In the genomic region with DNA sequence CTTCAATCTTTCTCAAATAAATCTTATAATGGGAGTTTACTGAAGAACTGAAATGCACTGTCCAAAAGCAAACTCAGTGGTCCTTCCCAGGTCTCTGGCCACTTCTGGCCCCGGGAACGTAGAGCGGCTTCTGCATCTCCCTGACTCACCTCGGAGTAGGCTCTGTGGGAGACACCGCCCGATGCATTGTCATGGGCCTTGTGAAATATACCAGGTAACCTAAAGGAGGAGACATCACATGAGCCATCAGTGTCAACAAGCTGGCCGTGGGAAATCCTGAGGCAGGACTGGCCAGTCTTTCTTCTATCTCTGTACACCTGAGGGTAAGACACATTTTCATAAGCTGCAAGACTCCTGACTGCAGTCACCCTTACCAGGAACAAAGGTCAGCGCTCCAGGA, we compare ENCODE assay signal across 7 cellular contexts.
DNase-seq lines count a peak whose midpoint lies in the region; ATAC-seq, FAIRE-seq and TF ChIP-seq lines count a peak whose summit lies in the region.
"Not testable (repeated sequence)": the region's sequence is repeated elsewhere in the genome, so short reads cannot be mapped to it uniquely, and the experiment has no call there.

No MANE protein-coding gene starts in this region.

- peaks cover 87% of the 10 kb centered on the region for H3K36me3 Mint-ChIP-seq in Caco-2 (ENCODE audit: insufficient read depth, unreplicated experiment)
- peaks cover 97% of the 10 kb centered on the region for H3K36me3 Mint-ChIP-seq in stimulated activated effector memory CD8-positive, alpha-beta T cell treated with anti-CD3 and anti-CD28 coated beads, Interleukin-12 subunit alpha, Interleukin-12 subunit beta, amount 100 ng/mL, for 72 hours

- 97% methylated on average over 7 of the region's 8 CpGs for WGBS in GM12878 (ENCODE audit: insufficient coverage, insufficient replicate concordance, low lambda C conversion rate, missing lambda C conversion rate)
- WGBS in HepG2 (ENCODE audit: low lambda C conversion rate) = 90% methylated on average over 7 of the region's 8 CpGs

- CTCF ChIA-PET in Caco-2 (lab: Charles Lee); HepG2 (lab: Yijun Ruan, JAX; ENCODE audit: low intra/inter-chr PET ratio, low total read pairs): not testable (repeated sequence)
- CTCF ChIA-PET in GM12878 (lab: Yijun Ruan, JAX) = interaction anchor here (1.1 kb wide), 1 partner anchor 47 kb away, joined by 4 read pairs; no protein-coding TSS in a partner anchor

- TF ChIP-seq RAD21 in GM12878 (IDR thresholded peaks at IDR 0.05; ENCODE audit: insufficient read depth, low read depth, low read length); HepG2 (CRISPR knock-in tag; IDR thresholded peaks at IDR 0.05): not testable (repeated sequence)

- TF ChIP-seq POLR2A in GM12878 (IDR thresholded peaks at IDR 0.05; ENCODE audit: low read depth, low read length); HepG2 (IDR thresholded peaks at IDR 0.05; ENCODE audit: insufficient read depth in 1 of 2, low read depth in 2 of 2, low read length in 2 of 2): not testable (repeated sequence)

- not testable (repeated sequence) for H3K4me3 Mint-ChIP-seq in Caco-2 (ENCODE audit: unreplicated experiment); stimulated activated effector memory CD8-positive, alpha-beta T cell treated with anti-CD3 and anti-CD28 coated beads, Interleukin-12 subunit alpha, Interleukin-12 subunit beta, amount 100 ng/mL, for 72 hours

- peaks cover 25% of the 10 kb centered on the region for H3K9me3 ChIP-seq in Caco-2
- H3K9me3 ChIP-seq in RWPE2 (ENCODE audit: severe bottlenecking); GM12878 (replicated peaks; ENCODE audit: control insufficient read depth, insufficient read depth, low read length); HepG2 (ENCODE audit: low read length): not testable (repeated sequence)

- ATAC-seq in RWPE2 (ENCODE audit: low read depth) (0 out of 3 replicates have a peak, but pooled peaks have one; percentile 31), HepG2 (peak; percentile 59)
- ATAC-seq in GM12878 = not testable (repeated sequence)
- peak; percentile 61 for ATAC-seq in stimulated activated effector memory CD8-positive, alpha-beta T cell treated with anti-CD3 and anti-CD28 coated beads, Interleukin-12 subunit alpha, Interleukin-12 subunit beta, amount 100 ng/mL, for 72 hours

- H3K79me2 ChIP-seq in GM12878 (ENCODE audit: control insufficient read depth, insufficient read depth, low read length); HepG2 (ENCODE audit: insufficient read depth, low read length): not testable (repeated sequence)

- BruUV-seq in Caco-2 (replicated peaks; lab: Mats Ljungman, UMichigan); GM12878 (replicated peaks; lab: Mats Ljungman, UMichigan); HepG2 (replicated peaks; lab: Mats Ljungman, UMichigan): not testable (repeated sequence)

- H3K4me1 ChIP-seq in Caco-2; RWPE2 (ENCODE audit: insufficient read depth, poor library complexity, severe bottlenecking); GM12878 (ENCODE audit: control insufficient read depth, insufficient read depth, low read length); HepG2 (ENCODE audit: insufficient read depth, low read length): not testable (repeated sequence)

- RAD21 ChIA-PET in GM12878 (lab: Charles Lee; ENCODE audit: unreplicated experiment) = not testable (repeated sequence)

- SMC1A ChIA-PET in GM12878 (lab: Charles Lee; ENCODE audit: uncharacterized antibody, unreplicated experiment) = interaction anchor here (0.6 kb wide), 1 partner anchor 68 kb away, joined by 3 read pairs; no protein-coding TSS in a partner anchor

- not testable (repeated sequence) for H2AFZ ChIP-seq in GM12878 (ENCODE audit: control insufficient read depth, low read depth, low read length); HepG2 (ENCODE audit: low read length)

- H3K27me3 ChIP-seq in Caco-2 (replicated peaks; ENCODE audit: control insufficient read depth, insufficient read depth, low read length); RWPE2 (ENCODE audit: insufficient read depth, poor library complexity, severe bottlenecking); GM12878 (replicated peaks in 1 of 2; ENCODE audit: control insufficient read depth in 2 of 2, insufficient read depth in 2 of 2, low read length in 1 of 2); bronchial epithelial cell (ENCODE audit: control insufficient read depth, insufficient read depth, low read length); HepG2 (ENCODE audit: control insufficient read depth in 1 of 2, insufficient read depth in 2 of 2, low read length in 2 of 2): not testable (repeated sequence)

- H3K4me2 ChIP-seq in GM12878 (ENCODE audit: control insufficient read depth, insufficient read depth); HepG2 (ENCODE audit: low read depth, low read length): not testable (repeated sequence)

- TF ChIP-seq CTCF in Caco-2 (IDR thresholded peaks at IDR 0.05; ENCODE audit: insufficient read depth in 1 of 2, low read depth in 1 of 2, low read length in 1 of 2, severe bottlenecking in 1 of 2, unreplicated experiment in 1 of 2); RWPE2 (IDR thresholded peaks at IDR 0.05; ENCODE audit: poor library complexity, severe bottlenecking); GM12878 (IDR thresholded peaks at IDR 0.05 in 2 of 3, conservative IDR thresholded peaks at IDR 0.05 in 1 of 3; ENCODE audit: control insufficient read depth in 2 of 3, extremely low read depth in 1 of 3, insufficient read depth in 1 of 3, low read depth in 3 of 3, low read length in 3 of 3); bronchial epithelial cell (IDR thresholded peaks at IDR 0.05; ENCODE audit: insufficient read depth, low read length, severe bottlenecking); HepG2 (CRISPR knock-in tag; IDR thresholded peaks at IDR 0.05): not testable (repeated sequence)

- DNase-seq in Caco-2 = peak; percentile 18 to 43
- not testable (repeated sequence) for DNase-seq in RWPE2 (ENCODE audit: low spot score); GM12878 (ENCODE audit: low read depth, low spot score); HepG2 (ENCODE audit: low spot score); stimulated activated effector memory CD8-positive, alpha-beta T cell treated with anti-CD3 and anti-CD28 coated beads, Interleukin-12 subunit alpha, Interleukin-12 subunit beta, amount 100 ng/mL, for 72 hours (ENCODE audit: low spot score in 2 of 2)
- DNase-seq in bronchial epithelial cell (ENCODE audit: low read depth) = peak; percentile 35
- peak; percentile 41 for DNase-seq in epithelial cell of prostate (ENCODE audit: low read depth, low spot score)

- not testable (repeated sequence) for TF ChIP-seq EP300 in GM12878 (IDR thresholded peaks at IDR 0.05; ENCODE audit: borderline replicate concordance in 1 of 2, control insufficient read depth in 1 of 2, low read depth in 2 of 2, low read length in 2 of 2); HepG2 (IDR thresholded peaks at IDR 0.05; ENCODE audit: low read depth in 2 of 2, low read length in 2 of 2); HepG2 (CRISPR knock-in tag; IDR thresholded peaks at IDR 0.05; ENCODE audit: borderline replicate concordance)

- POLR2A ChIA-PET in Caco-2 (lab: Charles Lee); GM12878 (lab: Charles Lee); HepG2 (lab: Yijun Ruan, JAX): not testable (repeated sequence)

- peaks cover 19% of the 10 kb centered on the region for H3K36me3 ChIP-seq in Caco-2 (ENCODE audit: control insufficient read depth, insufficient read depth, low read length)
- peaks cover 67% of the 10 kb centered on the region for H3K36me3 ChIP-seq in RWPE2 (ENCODE audit: low read depth)
- H3K36me3 ChIP-seq in GM12878 (ENCODE audit: control insufficient read depth in 2 of 2, insufficient read depth in 2 of 2, low read length in 1 of 2) = peaks cover 3 to 16% of the 10 kb centered on the region in 2 experiments
- H3K36me3 ChIP-seq in bronchial epithelial cell (ENCODE audit: control insufficient read depth, insufficient read depth, low read length) = not testable (repeated sequence)
- H3K36me3 ChIP-seq in HepG2 (replicated peaks in 1 of 2; ENCODE audit: control insufficient read depth in 1 of 2, insufficient read depth in 2 of 2, low read length in 2 of 2) = peaks cover 34 to 65% of the 10 kb centered on the region in 2 experiments

- FAIRE-seq in GM12878 (lab: Jason Lieb, UNC) (peak; percentile 74), bronchial epithelial cell (lab: Jason Lieb, UNC) (peak; percentile 95)
- not testable (repeated sequence) for FAIRE-seq in HepG2 (lab: Jason Lieb, UNC)

- not testable (repeated sequence) for H3K9ac ChIP-seq in GM12878 (ENCODE audit: control insufficient read depth, insufficient read depth, low read length); HepG2 (ENCODE audit: insufficient read depth, low read depth, low read length)

- not testable (repeated sequence) for H3K4me1 Mint-ChIP-seq in Caco-2 (ENCODE audit: low read depth, unreplicated experiment); stimulated activated effector memory CD8-positive, alpha-beta T cell treated with anti-CD3 and anti-CD28 coated beads, Interleukin-12 subunit alpha, Interleukin-12 subunit beta, amount 100 ng/mL, for 72 hours

- peaks cover 28% of the 10 kb centered on the region for H3K9me3 Mint-ChIP-seq in Caco-2 (ENCODE audit: unreplicated experiment)
- H3K9me3 Mint-ChIP-seq in stimulated activated effector memory CD8-positive, alpha-beta T cell treated with anti-CD3 and anti-CD28 coated beads, Interleukin-12 subunit alpha, Interleukin-12 subunit beta, amount 100 ng/mL, for 72 hours = not testable (repeated sequence)

- not testable (repeated sequence) for H3K27me3 Mint-ChIP-seq in Caco-2 (ENCODE audit: insufficient read depth, unreplicated experiment)

- intact Hi-C loops in Caco-2 (cut with micrococcal nuclease; ENCODE audit: unreplicated experiment); GM12878 (cut with micrococcal nuclease; ENCODE audit: unreplicated experiment); HepG2 (cut with micrococcal nuclease; ENCODE audit: unreplicated experiment): not testable (repeated sequence)

- in situ Hi-C loops in GM12878 (cut with MboI) = loop anchor here (5.0 kb wide), 1 partner anchor 49 kb away; no protein-coding TSS in a partner anchor
- in situ Hi-C loops in HepG2 (cut with HindIII; ENCODE audit: extremely low pct_ligation_motif_present, low pct_unique_long_range_greater_than_20kb) = not testable (repeated sequence)

- H3K27ac Mint-ChIP-seq in Caco-2 (ENCODE audit: unreplicated experiment); stimulated activated effector memory CD8-positive, alpha-beta T cell treated with anti-CD3 and anti-CD28 coated beads, Interleukin-12 subunit alpha, Interleukin-12 subunit beta, amount 100 ng/mL, for 72 hours: not testable (repeated sequence)

- H3K4me3 ChIP-seq in Caco-2 (ENCODE audit: low read depth, low read length); RWPE2 (ENCODE audit: severe bottlenecking); GM12878; bronchial epithelial cell (ENCODE audit: low read depth, low read length); HepG2 (replicated peaks in 1 of 3; ENCODE audit: insufficient read depth in 1 of 3, low read depth in 2 of 3, low read length in 3 of 3): not testable (repeated sequence)

- H3K27ac ChIP-seq in RWPE2 (ENCODE audit: poor library complexity, severe bottlenecking); GM12878 (ENCODE audit: control insufficient read depth, insufficient read depth); epithelial cell of prostate; HepG2 (ENCODE audit: extremely low read length, insufficient read depth, low read length): not testable (repeated sequence)

- H4K20me1 ChIP-seq in GM12878 (ENCODE audit: control insufficient read depth, insufficient read depth); HepG2 (ENCODE audit: insufficient read depth, low read length): not testable (repeated sequence)
